In genomic region chr9:97397220-97397619, GRCh38 we compare ENCODE assay signal across 1 cellular context.
TF ChIP-seq lines count a peak whose summit lies in the region.

No MANE protein-coding gene starts in this region.

TF ChIP-seq in GM12878, 131 proteins besides CTCF, POLR2A, EP300 and RAD21 (continued from another document):
- TF ChIP-seq, protein P1, sequence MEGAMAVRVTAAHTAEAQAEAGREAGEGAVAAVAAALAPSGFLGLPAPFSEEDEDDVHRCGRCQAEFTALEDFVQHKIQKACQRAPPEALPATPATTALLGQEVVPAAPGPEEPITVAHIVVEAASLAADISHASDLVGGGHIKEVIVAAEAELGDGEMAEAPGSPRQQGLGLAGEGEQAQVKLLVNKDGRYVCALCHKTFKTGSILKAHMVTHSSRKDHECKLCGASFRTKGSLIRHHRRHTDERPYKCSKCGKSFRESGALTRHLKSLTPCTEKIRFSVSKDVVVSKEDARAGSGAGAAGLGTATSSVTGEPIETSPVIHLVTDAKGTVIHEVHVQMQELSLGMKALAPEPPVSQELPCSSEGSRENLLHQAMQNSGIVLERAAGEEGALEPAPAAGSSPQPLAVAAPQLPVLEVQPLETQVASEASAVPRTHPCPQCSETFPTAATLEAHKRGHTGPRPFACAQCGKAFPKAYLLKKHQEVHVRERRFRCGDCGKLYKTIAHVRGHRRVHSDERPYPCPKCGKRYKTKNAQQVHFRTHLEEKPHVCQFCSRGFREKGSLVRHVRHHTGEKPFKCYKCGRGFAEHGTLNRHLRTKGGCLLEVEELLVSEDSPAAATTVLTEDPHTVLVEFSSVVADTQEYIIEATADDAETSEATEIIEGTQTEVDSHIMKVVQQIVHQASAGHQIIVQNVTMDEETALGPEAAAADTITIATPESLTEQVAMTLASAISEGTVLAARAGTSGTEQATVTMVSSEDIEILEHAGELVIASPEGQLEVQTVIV (IDR thresholded peaks at IDR 0.05; ENCODE audit: borderline replicate concordance, partially characterized antibody): no peak
- TF ChIP-seq RELA (IDR thresholded peaks at IDR 0.05; ENCODE audit: borderline replicate concordance, partially characterized antibody) (no peak), ZSCAN29 (IDR thresholded peaks at IDR 0.05) (no peak), ETV6 (conservative IDR thresholded peaks at IDR 0.05 in 1 of 2, IDR thresholded peaks at IDR 0.05 in 1 of 2; ENCODE audit: borderline replicate concordance in 1 of 2, low read depth in 1 of 2) (no peak; a peak in 1 of 4 replicates), WRNIP1 (IDR thresholded peaks at IDR 0.05; ENCODE audit: borderline replicate concordance, low read depth, low read length) (no peak), SPI1 (IDR thresholded peaks at IDR 0.05; ENCODE audit: borderline replicate concordance, insufficient read depth, low read depth, low read length) (no peak), BMI1 (IDR thresholded peaks at IDR 0.05; ENCODE audit: borderline replicate concordance) (no peak), SMC3 (IDR thresholded peaks at IDR 0.05; ENCODE audit: borderline replicate concordance, low read length) (no peak), IKZF1 (conservative IDR thresholded peaks at IDR 0.05) (peak; percentile 80), ATF2 (IDR thresholded peaks at IDR 0.05; ENCODE audit: low read length) (peak; percentile 72), CEBPB (IDR thresholded peaks at IDR 0.05; ENCODE audit: borderline replicate concordance in 1 of 2, low read depth in 2 of 2, low read length in 2 of 2) (no peak), BCL11A (IDR thresholded peaks at IDR 0.05; ENCODE audit: low read depth, low read length) (peak; percentile 74)
- TF ChIP-seq, protein P2, sequence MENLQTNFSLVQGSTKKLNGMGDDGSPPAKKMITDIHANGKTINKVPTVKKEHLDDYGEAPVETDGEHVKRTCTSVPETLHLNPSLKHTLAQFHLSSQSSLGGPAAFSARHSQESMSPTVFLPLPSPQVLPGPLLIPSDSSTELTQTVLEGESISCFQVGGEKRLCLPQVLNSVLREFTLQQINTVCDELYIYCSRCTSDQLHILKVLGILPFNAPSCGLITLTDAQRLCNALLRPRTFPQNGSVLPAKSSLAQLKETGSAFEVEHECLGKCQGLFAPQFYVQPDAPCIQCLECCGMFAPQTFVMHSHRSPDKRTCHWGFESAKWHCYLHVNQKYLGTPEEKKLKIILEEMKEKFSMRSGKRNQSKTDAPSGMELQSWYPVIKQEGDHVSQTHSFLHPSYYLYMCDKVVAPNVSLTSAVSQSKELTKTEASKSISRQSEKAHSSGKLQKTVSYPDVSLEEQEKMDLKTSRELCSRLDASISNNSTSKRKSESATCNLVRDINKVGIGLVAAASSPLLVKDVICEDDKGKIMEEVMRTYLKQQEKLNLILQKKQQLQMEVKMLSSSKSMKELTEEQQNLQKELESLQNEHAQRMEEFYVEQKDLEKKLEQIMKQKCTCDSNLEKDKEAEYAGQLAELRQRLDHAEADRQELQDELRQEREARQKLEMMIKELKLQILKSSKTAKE (IDR thresholded peaks at IDR 0.05; ENCODE audit: low read depth, poor library complexity, severe bottlenecking): peak; percentile 91
- TF ChIP-seq, protein P3, sequence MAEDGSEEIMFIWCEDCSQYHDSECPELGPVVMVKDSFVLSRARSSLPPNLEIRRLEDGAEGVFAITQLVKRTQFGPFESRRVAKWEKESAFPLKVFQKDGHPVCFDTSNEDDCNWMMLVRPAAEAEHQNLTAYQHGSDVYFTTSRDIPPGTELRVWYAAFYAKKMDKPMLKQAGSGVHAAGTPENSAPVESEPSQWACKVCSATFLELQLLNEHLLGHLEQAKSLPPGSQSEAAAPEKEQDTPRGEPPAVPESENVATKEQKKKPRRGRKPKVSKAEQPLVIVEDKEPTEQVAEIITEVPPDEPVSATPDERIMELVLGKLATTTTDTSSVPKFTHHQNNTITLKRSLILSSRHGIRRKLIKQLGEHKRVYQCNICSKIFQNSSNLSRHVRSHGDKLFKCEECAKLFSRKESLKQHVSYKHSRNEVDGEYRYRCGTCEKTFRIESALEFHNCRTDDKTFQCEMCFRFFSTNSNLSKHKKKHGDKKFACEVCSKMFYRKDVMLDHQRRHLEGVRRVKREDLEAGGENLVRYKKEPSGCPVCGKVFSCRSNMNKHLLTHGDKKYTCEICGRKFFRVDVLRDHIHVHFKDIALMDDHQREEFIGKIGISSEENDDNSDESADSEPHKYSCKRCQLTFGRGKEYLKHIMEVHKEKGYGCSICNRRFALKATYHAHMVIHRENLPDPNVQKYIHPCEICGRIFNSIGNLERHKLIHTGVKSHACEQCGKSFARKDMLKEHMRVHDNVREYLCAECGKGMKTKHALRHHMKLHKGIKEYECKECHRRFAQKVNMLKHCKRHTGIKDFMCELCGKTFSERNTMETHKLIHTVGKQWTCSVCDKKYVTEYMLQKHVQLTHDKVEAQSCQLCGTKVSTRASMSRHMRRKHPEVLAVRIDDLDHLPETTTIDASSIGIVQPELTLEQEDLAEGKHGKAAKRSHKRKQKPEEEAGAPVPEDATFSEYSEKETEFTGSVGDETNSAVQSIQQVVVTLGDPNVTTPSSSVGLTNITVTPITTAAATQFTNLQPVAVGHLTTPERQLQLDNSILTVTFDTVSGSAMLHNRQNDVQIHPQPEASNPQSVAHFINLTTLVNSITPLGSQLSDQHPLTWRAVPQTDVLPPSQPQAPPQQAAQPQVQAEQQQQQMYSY (CRISPR knock-in tag; IDR thresholded peaks at IDR 0.05): no peak
- TF ChIP-seq, protein P4, sequence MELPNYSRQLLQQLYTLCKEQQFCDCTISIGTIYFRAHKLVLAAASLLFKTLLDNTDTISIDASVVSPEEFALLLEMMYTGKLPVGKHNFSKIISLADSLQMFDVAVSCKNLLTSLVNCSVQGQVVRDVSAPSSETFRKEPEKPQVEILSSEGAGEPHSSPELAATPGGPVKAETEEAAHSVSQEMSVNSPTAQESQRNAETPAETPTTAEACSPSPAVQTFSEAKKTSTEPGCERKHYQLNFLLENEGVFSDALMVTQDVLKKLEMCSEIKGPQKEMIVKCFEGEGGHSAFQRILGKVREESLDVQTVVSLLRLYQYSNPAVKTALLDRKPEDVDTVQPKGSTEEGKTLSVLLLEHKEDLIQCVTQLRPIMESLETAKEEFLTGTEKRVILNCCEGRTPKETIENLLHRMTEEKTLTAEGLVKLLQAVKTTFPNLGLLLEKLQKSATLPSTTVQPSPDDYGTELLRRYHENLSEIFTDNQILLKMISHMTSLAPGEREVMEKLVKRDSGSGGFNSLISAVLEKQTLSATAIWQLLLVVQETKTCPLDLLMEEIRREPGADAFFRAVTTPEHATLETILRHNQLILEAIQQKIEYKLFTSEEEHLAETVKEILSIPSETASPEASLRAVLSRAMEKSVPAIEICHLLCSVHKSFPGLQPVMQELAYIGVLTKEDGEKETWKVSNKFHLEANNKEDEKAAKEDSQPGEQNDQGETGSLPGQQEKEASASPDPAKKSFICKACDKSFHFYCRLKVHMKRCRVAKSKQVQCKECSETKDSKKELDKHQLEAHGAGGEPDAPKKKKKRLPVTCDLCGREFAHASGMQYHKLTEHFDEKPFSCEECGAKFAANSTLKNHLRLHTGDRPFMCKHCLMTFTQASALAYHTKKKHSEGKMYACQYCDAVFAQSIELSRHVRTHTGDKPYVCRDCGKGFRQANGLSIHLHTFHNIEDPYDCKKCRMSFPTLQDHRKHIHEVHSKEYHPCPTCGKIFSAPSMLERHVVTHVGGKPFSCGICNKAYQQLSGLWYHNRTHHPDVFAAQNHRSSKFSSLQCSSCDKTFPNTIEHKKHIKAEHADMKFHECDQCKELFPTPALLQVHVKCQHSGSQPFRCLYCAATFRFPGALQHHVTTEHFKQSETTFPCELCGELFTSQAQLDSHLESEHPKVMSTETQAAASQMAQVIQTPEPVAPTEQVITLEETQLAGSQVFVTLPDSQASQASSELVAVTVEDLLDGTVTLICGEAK (IDR thresholded peaks at IDR 0.05; ENCODE audit: borderline replicate concordance): no peak
- TF ChIP-seq, protein P5, sequence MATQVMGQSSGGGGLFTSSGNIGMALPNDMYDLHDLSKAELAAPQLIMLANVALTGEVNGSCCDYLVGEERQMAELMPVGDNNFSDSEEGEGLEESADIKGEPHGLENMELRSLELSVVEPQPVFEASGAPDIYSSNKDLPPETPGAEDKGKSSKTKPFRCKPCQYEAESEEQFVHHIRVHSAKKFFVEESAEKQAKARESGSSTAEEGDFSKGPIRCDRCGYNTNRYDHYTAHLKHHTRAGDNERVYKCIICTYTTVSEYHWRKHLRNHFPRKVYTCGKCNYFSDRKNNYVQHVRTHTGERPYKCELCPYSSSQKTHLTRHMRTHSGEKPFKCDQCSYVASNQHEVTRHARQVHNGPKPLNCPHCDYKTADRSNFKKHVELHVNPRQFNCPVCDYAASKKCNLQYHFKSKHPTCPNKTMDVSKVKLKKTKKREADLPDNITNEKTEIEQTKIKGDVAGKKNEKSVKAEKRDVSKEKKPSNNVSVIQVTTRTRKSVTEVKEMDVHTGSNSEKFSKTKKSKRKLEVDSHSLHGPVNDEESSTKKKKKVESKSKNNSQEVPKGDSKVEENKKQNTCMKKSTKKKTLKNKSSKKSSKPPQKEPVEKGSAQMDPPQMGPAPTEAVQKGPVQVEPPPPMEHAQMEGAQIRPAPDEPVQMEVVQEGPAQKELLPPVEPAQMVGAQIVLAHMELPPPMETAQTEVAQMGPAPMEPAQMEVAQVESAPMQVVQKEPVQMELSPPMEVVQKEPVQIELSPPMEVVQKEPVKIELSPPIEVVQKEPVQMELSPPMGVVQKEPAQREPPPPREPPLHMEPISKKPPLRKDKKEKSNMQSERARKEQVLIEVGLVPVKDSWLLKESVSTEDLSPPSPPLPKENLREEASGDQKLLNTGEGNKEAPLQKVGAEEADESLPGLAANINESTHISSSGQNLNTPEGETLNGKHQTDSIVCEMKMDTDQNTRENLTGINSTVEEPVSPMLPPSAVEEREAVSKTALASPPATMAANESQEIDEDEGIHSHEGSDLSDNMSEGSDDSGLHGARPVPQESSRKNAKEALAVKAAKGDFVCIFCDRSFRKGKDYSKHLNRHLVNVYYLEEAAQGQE (IDR thresholded peaks at IDR 0.05; ENCODE audit: low read depth, low read length): no peak
- TF ChIP-seq, protein P6, sequence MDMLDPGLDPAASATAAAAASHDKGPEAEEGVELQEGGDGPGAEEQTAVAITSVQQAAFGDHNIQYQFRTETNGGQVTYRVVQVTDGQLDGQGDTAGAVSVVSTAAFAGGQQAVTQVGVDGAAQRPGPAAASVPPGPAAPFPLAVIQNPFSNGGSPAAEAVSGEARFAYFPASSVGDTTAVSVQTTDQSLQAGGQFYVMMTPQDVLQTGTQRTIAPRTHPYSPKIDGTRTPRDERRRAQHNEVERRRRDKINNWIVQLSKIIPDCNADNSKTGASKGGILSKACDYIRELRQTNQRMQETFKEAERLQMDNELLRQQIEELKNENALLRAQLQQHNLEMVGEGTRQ (IDR thresholded peaks at IDR 0.05; ENCODE audit: borderline replicate concordance, low read depth, low read length): no peak
- TF ChIP-seq, protein P7, sequence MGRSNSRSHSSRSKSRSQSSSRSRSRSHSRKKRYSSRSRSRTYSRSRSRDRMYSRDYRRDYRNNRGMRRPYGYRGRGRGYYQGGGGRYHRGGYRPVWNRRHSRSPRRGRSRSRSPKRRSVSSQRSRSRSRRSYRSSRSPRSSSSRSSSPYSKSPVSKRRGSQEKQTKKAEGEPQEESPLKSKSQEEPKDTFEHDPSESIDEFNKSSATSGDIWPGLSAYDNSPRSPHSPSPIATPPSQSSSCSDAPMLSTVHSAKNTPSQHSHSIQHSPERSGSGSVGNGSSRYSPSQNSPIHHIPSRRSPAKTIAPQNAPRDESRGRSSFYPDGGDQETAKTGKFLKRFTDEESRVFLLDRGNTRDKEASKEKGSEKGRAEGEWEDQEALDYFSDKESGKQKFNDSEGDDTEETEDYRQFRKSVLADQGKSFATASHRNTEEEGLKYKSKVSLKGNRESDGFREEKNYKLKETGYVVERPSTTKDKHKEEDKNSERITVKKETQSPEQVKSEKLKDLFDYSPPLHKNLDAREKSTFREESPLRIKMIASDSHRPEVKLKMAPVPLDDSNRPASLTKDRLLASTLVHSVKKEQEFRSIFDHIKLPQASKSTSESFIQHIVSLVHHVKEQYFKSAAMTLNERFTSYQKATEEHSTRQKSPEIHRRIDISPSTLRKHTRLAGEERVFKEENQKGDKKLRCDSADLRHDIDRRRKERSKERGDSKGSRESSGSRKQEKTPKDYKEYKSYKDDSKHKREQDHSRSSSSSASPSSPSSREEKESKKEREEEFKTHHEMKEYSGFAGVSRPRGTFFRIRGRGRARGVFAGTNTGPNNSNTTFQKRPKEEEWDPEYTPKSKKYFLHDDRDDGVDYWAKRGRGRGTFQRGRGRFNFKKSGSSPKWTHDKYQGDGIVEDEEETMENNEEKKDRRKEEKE (IDR thresholded peaks at IDR 0.05): no peak
